Comparison of ENCODE assay signal across 26 cellular contexts in genomic region chr1:85453640-85454194, GRCh38. TPM values are rescaled to one million over a fixed set of nuclear protein-coding genes. Genes with fewer than 3 reads are reported as not detected.
DNase-seq lines count a peak whose midpoint lies in the region; ATAC-seq and TF ChIP-seq lines count a peak whose summit lies in the region.
"Had no signal": no experiment of that assay in that cellular context is flagged by ENCODE, and none has a peak within 500 bp of the region (broad histone marks: within the 10 kb centered on the region; RNA-seq: fewer than 3 reads in every experiment).

No MANE protein-coding gene starts in this region.

- peak overlapping the region; percentile 2 for H3K4me2 ChIP-seq in SK-N-SH
- H3K4me2 ChIP-seq in smooth muscle cell: peak overlapping the region; percentile 30

- H3K27ac ChIP-seq in SK-N-SH (ENCODE audit: low read depth in 2 of 2, low read length in 1 of 2) (peak overlapping the region; percentile 55 to 97), liver (ENCODE audit: low read depth in 1 of 2, low read length in 2 of 2) (peak overlapping the region; percentile 21 to 43), smooth muscle cell (ENCODE audit: low read depth) (peak overlapping the region; percentile 39)
- H3K27ac ChIP-seq: C4-2B, HL-60, parathyroid adenoma, SJCRH30, suprapubic skin had no signal

- H2AFZ ChIP-seq in SK-N-SH (ENCODE audit: low read depth) (no peak overlapping the region), smooth muscle cell (ENCODE audit: low read depth) (no peak overlapping the region)
- H2AFZ ChIP-seq: parathyroid adenoma had no signal

- H3K36me3 Mint-ChIP-seq in type B pancreatic cell: no peaks in the 10 kb centered on the region
- H3K36me3 Mint-ChIP-seq: natural killer cell treated with Interleukin-12 subunit alpha and Interleukin-12 subunit beta and Interleukin-15 and Interleukin-18, amount 100 ng/mL, for 72 hours; stimulated activated effector memory CD8-positive, alpha-beta T cell treated with anti-CD3 and anti-CD28 coated beads, Interleukin-12 subunit alpha, Interleukin-12 subunit beta, amount 100 ng/mL, for 72 hours had no signal

- peaks cover 8% of the 10 kb centered on the region for H3K4me1 Mint-ChIP-seq in type B pancreatic cell (ENCODE audit: unreplicated experiment)
- H3K4me1 Mint-ChIP-seq: stimulated activated effector memory CD8-positive, alpha-beta T cell treated with anti-CD3 and anti-CD28 coated beads, Interleukin-12 subunit alpha, Interleukin-12 subunit beta, amount 100 ng/mL, for 72 hours had no signal

- peaks cover 6% of the 10 kb centered on the region for H3K9me3 Mint-ChIP-seq in type B pancreatic cell
- H3K9me3 Mint-ChIP-seq: activated CD8-positive, alpha-beta T cell treated with anti-CD3 and anti-CD28 coated beads for 36 hours; stimulated activated effector memory CD8-positive, alpha-beta T cell treated with anti-CD3 and anti-CD28 coated beads, Interleukin-12 subunit alpha, Interleukin-12 subunit beta, amount 100 ng/mL, for 72 hours had no signal

- ATAC-seq in HG03159 (IDR thresholded peaks at IDR 0.05; ENCODE audit: unreplicated experiment): no peak
- no peak for ATAC-seq in GM19452 (IDR thresholded peaks at IDR 0.05; ENCODE audit: unreplicated experiment)
- ATAC-seq: activated CD8-positive, alpha-beta T cell treated with anti-CD3 and anti-CD28 coated beads for 36 hours; GM12878; HCT116; natural killer cell treated with Interleukin-12 subunit alpha and Interleukin-12 subunit beta and Interleukin-15 and Interleukin-18, amount 100 ng/mL, for 72 hours; stimulated activated effector memory CD8-positive, alpha-beta T cell treated with anti-CD3 and anti-CD28 coated beads, Interleukin-12 subunit alpha, Interleukin-12 subunit beta, amount 100 ng/mL, for 72 hours had no signal

- H3K36me3 ChIP-seq in SK-N-SH (replicated peaks in 1 of 2; ENCODE audit: control insufficient read depth in 1 of 2, insufficient read depth in 2 of 2, low read length in 1 of 2): peaks cover 4 to 12% of the 10 kb centered on the region in 2 experiments
- no peaks in the 10 kb centered on the region for H3K36me3 ChIP-seq in liver (ENCODE audit: control insufficient read depth in 4 of 4, insufficient read depth in 3 of 4, low read depth in 1 of 4, low read length in 3 of 4)
- no peaks in the 10 kb centered on the region for H3K36me3 ChIP-seq in smooth muscle cell (ENCODE audit: low read depth)
- H3K36me3 ChIP-seq: suprapubic skin had no signal

- no peaks in the 10 kb centered on the region for H3K9me3 ChIP-seq in SK-N-SH
- no peaks in the 10 kb centered on the region for H3K9me3 ChIP-seq in liver (ENCODE audit: control insufficient read depth in 4 of 4, low read length in 3 of 4)
- H3K9me3 ChIP-seq in smooth muscle cell (replicated peaks; ENCODE audit: low read depth): no peaks in the 10 kb centered on the region
- H3K9me3 ChIP-seq: SJCRH30, suprapubic skin had no signal

- no peaks in the 10 kb centered on the region for H3K9me2 ChIP-seq in SK-N-SH

- H3K9ac ChIP-seq in SK-N-SH (0 out of 2 replicates have a peak overlapping the region, but pooled peaks have one; percentile 0), liver (ENCODE audit: low read depth in 1 of 2, low read length in 2 of 2) (no peak overlapping the region), smooth muscle cell (ENCODE audit: low read depth) (no peak overlapping the region)
- H3K9ac ChIP-seq: parathyroid adenoma had no signal

- CTCF ChIA-PET in SK-N-SH (lab: Yijun Ruan, JAX): interaction anchor here (1.1 to 2.3 kb wide), 6 partner anchors 12 to 145 kb away, joined by 3 to 13 read pairs (median 4); partner anchors contain the start of gene CCN1

- DNase-seq in SK-N-SH: no peak
- peak; percentile 44 for DNase-seq in fibroblast of pulmonary artery (ENCODE audit: low read depth)
- DNase-seq in smooth muscle cell (lab: John Stamatoyannopoulos, UW; ENCODE audit: unreplicated experiment): no peak
- no peak for DNase-seq in type B pancreatic cell (ENCODE audit: extremely low spot score, unreplicated experiment)
- DNase-seq in stimulated activated CD4-positive, alpha-beta T cell treated with anti-CD3 and anti-CD28 coated beads, Interleukin-2, amount 100 ng/mL, for 24 hours: no peak
- DNase-seq: activated CD8-positive, alpha-beta T cell treated with anti-CD3 and anti-CD28 coated beads for 36 hours; activated effector memory CD4-positive, alpha-beta T cell treated with Interleukin-2 at 50 U/mL for 16 hours; effector memory CD4-positive, alpha-beta T cell; erythroblast; NCI-H1105; NCI-H1930; NCI-H526; SJCRH30; stimulated activated CD4-positive, alpha-beta T cell treated with anti-CD3 and anti-CD28 coated beads, Interleukin-2, amount 100 ng/mL, for 48 hours; T-helper 1 cell had no signal

- no peak overlapping the region for H3K4me3 Mint-ChIP-seq in type B pancreatic cell
- H3K4me3 Mint-ChIP-seq: activated CD8-positive, alpha-beta T cell treated with anti-CD3 and anti-CD28 coated beads for 36 hours; natural killer cell treated with Interleukin-12 subunit alpha and Interleukin-12 subunit beta and Interleukin-15 and Interleukin-18, amount 100 ng/mL, for 72 hours; stimulated activated effector memory CD8-positive, alpha-beta T cell treated with anti-CD3 and anti-CD28 coated beads, Interleukin-12 subunit alpha, Interleukin-12 subunit beta, amount 100 ng/mL, for 72 hours had no signal

- H3F3A ChIP-seq in SK-N-SH (replicated peaks; ENCODE audit: insufficient read depth) (peaks cover 23% of the 10 kb centered on the region), smooth muscle cell (ENCODE audit: low read depth) (peaks cover 5% of the 10 kb centered on the region)

- TF ChIP-seq CTCF in SK-N-SH (IDR thresholded peaks at IDR 0.05) (no peak), fibroblast of pulmonary artery (IDR thresholded peaks at IDR 0.05; ENCODE audit: low read length, missing control alignments) (no peak), liver (IDR thresholded peaks at IDR 0.05; ENCODE audit: low read depth, low read length, missing input control) (no peak), smooth muscle cell (IDR thresholded peaks at IDR 0.05; ENCODE audit: borderline replicate concordance, insufficient read depth, poor library complexity, severe bottlenecking) (no peak), type B pancreatic cell (conservative IDR thresholded peaks at IDR 0.05) (no peak)

- no peak for TF ChIP-seq EP300 in SK-N-SH (IDR thresholded peaks at IDR 0.05; ENCODE audit: borderline replicate concordance in 1 of 2, low read depth in 1 of 2, low read length in 1 of 2)

- POLR2A ChIA-PET in SK-N-SH (lab: Yijun Ruan, JAX): no interaction called here

- peaks cover 100% of the 10 kb centered on the region for H3K79me2 ChIP-seq in SK-N-SH (ENCODE audit: insufficient read depth)
- peaks cover 12% of the 10 kb centered on the region for H3K79me2 ChIP-seq in smooth muscle cell (ENCODE audit: low read depth)
- H3K79me2 ChIP-seq: parathyroid adenoma had no signal

- H3K27me3 Mint-ChIP-seq in type B pancreatic cell: no peaks in the 10 kb centered on the region

- no peaks in the 10 kb centered on the region for H3K27me3 ChIP-seq in SK-N-SH (ENCODE audit: insufficient read depth)
- H3K27me3 ChIP-seq in liver (ENCODE audit: control insufficient read depth in 4 of 4, insufficient read depth in 4 of 4, low read length in 3 of 4): no peaks in the 10 kb centered on the region
- no peaks in the 10 kb centered on the region for H3K27me3 ChIP-seq in smooth muscle cell (ENCODE audit: low read depth)
- H3K27me3 ChIP-seq: SJCRH30, suprapubic skin had no signal

- TF ChIP-seq RAD21 in SK-N-SH (IDR thresholded peaks at IDR 0.05; ENCODE audit: low read length): no peak
- TF ChIP-seq RAD21 in liver (IDR thresholded peaks at IDR 0.05): no peak

- H3K27ac Mint-ChIP-seq in type B pancreatic cell: no peak overlapping the region
- H3K27ac Mint-ChIP-seq: activated CD8-positive, alpha-beta T cell treated with anti-CD3 and anti-CD28 coated beads for 36 hours; natural killer cell treated with Interleukin-12 subunit alpha and Interleukin-12 subunit beta and Interleukin-15 and Interleukin-18, amount 100 ng/mL, for 72 hours; stimulated activated effector memory CD8-positive, alpha-beta T cell treated with anti-CD3 and anti-CD28 coated beads, Interleukin-12 subunit alpha, Interleukin-12 subunit beta, amount 100 ng/mL, for 72 hours had no signal

- H3K4me1 ChIP-seq in SK-N-SH (ENCODE audit: control insufficient read depth in 1 of 2, insufficient read depth in 2 of 2, low read depth in 1 of 2, low read length in 1 of 2) (peaks cover 44 to 71% of the 10 kb centered on the region in 2 experiments), liver (ENCODE audit: control insufficient read depth in 4 of 4, insufficient read depth in 4 of 4, low read length in 3 of 4) (peaks cover 2 to 38% (median 30%) of the 10 kb centered on the region in 4 donors), smooth muscle cell (ENCODE audit: low read depth) (peaks cover under 1% of the 10 kb centered on the region)
- H3K4me1 ChIP-seq: parathyroid adenoma had no signal

- H4K20me1 ChIP-seq in SK-N-SH (ENCODE audit: insufficient read depth) (peaks cover 9% of the 10 kb centered on the region; the same call in 1 of the 2 replicates), smooth muscle cell (ENCODE audit: low read depth) (peaks cover 6% of the 10 kb centered on the region)

- H3K4me3 ChIP-seq in SK-N-SH (ENCODE audit: low read depth in 2 of 2, low read length in 1 of 2) (no peak overlapping the region; a peak in 1 of 4 replicates), fibroblast of pulmonary artery (replicated peaks; ENCODE audit: low read depth, low read length) (no peak overlapping the region), liver (ENCODE audit: low read depth in 1 of 3, low read length in 3 of 3) (no peak overlapping the region), smooth muscle cell (no peak overlapping the region)
- H3K4me3 ChIP-seq: GM12878, SJCRH30, suprapubic skin had no signal

- WGBS in SK-N-SH (ENCODE audit: low lambda C conversion rate): 90% methylated on average over 2 of the region's 2 CpGs
- 81% methylated on average over 2 of the region's 2 CpGs for WGBS in liver
- whole genome bisulfite sequencing in smooth muscle cell (ENCODE audit: low lambda C conversion rate): 70% methylated on average over 2 of the region's 2 CpGs

RNA-seq across cellular contexts. Expression of gene DDAH1, which starts 11.2 kb away (rescaled TPM):
- polyA plus RNA-seq in SK-N-SH (2012; rRNA removed): 64.3 and 80.2 TPM in 2 replicates
- 71.3 and 82.7 TPM in 2 replicates for polyA plus RNA-seq in SK-N-SH (2012; cell fraction: cytosol; rRNA removed)
- polyA plus RNA-seq in SK-N-SH (2012; cell fraction: nucleus; rRNA removed): 37.6 and 47.8 TPM in 2 replicates
- total RNA-seq in liver: 10 to 100 TPM; 29.7 to 33.7 TPM
- polyA plus RNA-seq in liver: 10 to 100 TPM; 25.8 to 42.7 TPM
- 30.8 and 31.6 TPM in 2 replicates for total RNA-seq in smooth muscle cell
- polyA plus RNA-seq in smooth muscle cell: 10.2 and 13.8 TPM in 2 replicates
- 27.7 and 28.6 TPM in 2 replicates for total RNA-seq in type B pancreatic cell (ENCODE audit: low replicate concordance)
- total RNA-seq: natural killer cell treated with Interleukin-12 subunit alpha and Interleukin-12 subunit beta and Interleukin-15 and Interleukin-18, amount 100 ng/mL, for 72 hours had no signal
